ENCODE assay signal across 8 cellular contexts in genomic region chr1:15833842-15834405, GRCh38. TPM values are rescaled to one million over a fixed set of nuclear protein-coding genes. Genes with fewer than 3 reads are reported as not detected.
DNase-seq lines count a peak whose midpoint lies in the region; ATAC-seq and TF ChIP-seq lines count a peak whose summit lies in the region.

No MANE protein-coding gene starts in this region.

- DNase-seq in GM12864 (ENCODE audit: low read depth) (no peak), PC-3 (no peak), epithelial cell of esophagus (ENCODE audit: low read depth) (no peak), NCI-H2196 treated with DMSO at 0.1 percent for 48 hours (lab: John Stamatoyannopoulos, UW; ENCODE audit: unreplicated experiment) (no peak), HPDE6-E6E7 (ENCODE audit: extremely low spot score) (no peak), GF-D8 (lab: John Stamatoyannopoulos, UW) (no peak)

- intact Hi-C loops in PC-3 (cut with micrococcal nuclease), result loop anchor here (1.0 kb wide), 1 partner anchor 39 kb away; no protein-coding TSS in a partner anchor

- H4K20me1 ChIP-seq in PC-3 (ENCODE audit: low read length), result no peaks in the 10 kb centered on the region

- H3K4me1 ChIP-seq in PC-3 (ENCODE audit: insufficient read depth, low read length), result peaks cover 30% of the 10 kb centered on the region
- no peaks in the 10 kb centered on the region for H3K4me1 ChIP-seq in parathyroid adenoma

- H3K27me3 ChIP-seq in PC-3 (ENCODE audit: low read length) (no peaks in the 10 kb centered on the region), parathyroid adenoma (ENCODE audit: control insufficient read depth, insufficient read depth, low read length) (no peaks in the 10 kb centered on the region)

- H3K9ac ChIP-seq in PC-3 (ENCODE audit: low read length) (peak overlapping the region; percentile 100), parathyroid adenoma (no peak overlapping the region)

- TF ChIP-seq CTCF in GM12864 (IDR thresholded peaks at IDR 0.05; ENCODE audit: low read depth, low read length, missing control alignments) (no peak), PC-3 (conservative IDR thresholded peaks at IDR 0.05; ENCODE audit: low read depth, low read length) (no peak), epithelial cell of esophagus (IDR thresholded peaks at IDR 0.05; ENCODE audit: insufficient read depth, low read depth, low read length, missing control alignments) (no peak), parathyroid adenoma (IDR thresholded peaks at IDR 0.05) (no peak)

- no peaks in the 10 kb centered on the region for H3K9me2 ChIP-seq in PC-3 (replicated peaks; ENCODE audit: low read length)

- H2AFZ ChIP-seq in PC-3 (ENCODE audit: low read length), result peak overlapping the region; percentile 80
- peak overlapping the region; percentile 90 for H2AFZ ChIP-seq in parathyroid adenoma

- no peaks in the 10 kb centered on the region for H3F3A ChIP-seq in PC-3 (ENCODE audit: low read length, unreplicated experiment)

- H3K36me3 ChIP-seq in PC-3 (ENCODE audit: low read depth, low read length), result no peaks in the 10 kb centered on the region
- no peaks in the 10 kb centered on the region for H3K36me3 ChIP-seq in parathyroid adenoma (ENCODE audit: control insufficient read depth, insufficient read depth, low read length)

- peak overlapping the region; percentile 100 for H3K27ac ChIP-seq in PC-3 (ENCODE audit: low read length)
- peak overlapping the region; percentile 96 for H3K27ac ChIP-seq in parathyroid adenoma

- no peak for ATAC-seq in PC-3
- ATAC-seq in HG03469 (IDR thresholded peaks at IDR 0.05; ENCODE audit: unreplicated experiment), result no peak

- H3K4me3 ChIP-seq in GM12864 (ENCODE audit: low read depth, low read length) (peak overlapping the region; percentile 67), PC-3 (ENCODE audit: low read length) (peak overlapping the region; percentile 74), epithelial cell of esophagus (ENCODE audit: low read length) (peak overlapping the region; percentile 87), parathyroid adenoma (ENCODE audit: low read depth, low read length) (peak overlapping the region; percentile 94)

- POLR2A ChIA-PET in PC-3 (lab: Charles Lee; ENCODE audit: unreplicated experiment), result interaction anchor here (0.5 to 2.0 kb wide), 12 partner anchors 11 to 238 kb away, joined by 3 to 15 read pairs (median 7); partner anchors contain the start of gene SPEN

- BruUV-seq in PC-3 (replicated peaks; lab: Mats Ljungman, UMichigan), result no TSS peak

- H3K79me2 ChIP-seq in PC-3 (ENCODE audit: low read length), result peaks cover 21% of the 10 kb centered on the region
- no peaks in the 10 kb centered on the region for H3K79me2 ChIP-seq in parathyroid adenoma

- H3K4me2 ChIP-seq in PC-3 (ENCODE audit: low read length) (peak overlapping the region; percentile 100), parathyroid adenoma (ENCODE audit: low read length) (peak overlapping the region; percentile 100)

- CTCF ChIA-PET in PC-3 (lab: Charles Lee), result interaction anchor here (0.7 kb wide), 1 partner anchor 244 kb away, joined by 7 read pairs; no protein-coding TSS in a partner anchor

- H3K9me3 ChIP-seq in PC-3 (ENCODE audit: low read length), result no peaks in the 10 kb centered on the region
- no peaks in the 10 kb centered on the region for H3K9me3 ChIP-seq in parathyroid adenoma (ENCODE audit: control insufficient read depth, low read length)

RNA-seq across cellular contexts. Expression of gene SPEN, which starts 13.6 kb away (rescaled TPM):
- 26.7 and 35.7 TPM in 2 replicates for total RNA-seq in PC-3 (2014; rRNA removed)

RNA-seq across cellular contexts. Expression of gene UQCRHL, which starts 26.5 kb away (rescaled TPM):
- 8.7 and 11.2 TPM in 2 replicates for total RNA-seq in PC-3 (2014; rRNA removed)
